8 cellular contexts compared by ENCODE assay signal in the genomic region with DNA sequence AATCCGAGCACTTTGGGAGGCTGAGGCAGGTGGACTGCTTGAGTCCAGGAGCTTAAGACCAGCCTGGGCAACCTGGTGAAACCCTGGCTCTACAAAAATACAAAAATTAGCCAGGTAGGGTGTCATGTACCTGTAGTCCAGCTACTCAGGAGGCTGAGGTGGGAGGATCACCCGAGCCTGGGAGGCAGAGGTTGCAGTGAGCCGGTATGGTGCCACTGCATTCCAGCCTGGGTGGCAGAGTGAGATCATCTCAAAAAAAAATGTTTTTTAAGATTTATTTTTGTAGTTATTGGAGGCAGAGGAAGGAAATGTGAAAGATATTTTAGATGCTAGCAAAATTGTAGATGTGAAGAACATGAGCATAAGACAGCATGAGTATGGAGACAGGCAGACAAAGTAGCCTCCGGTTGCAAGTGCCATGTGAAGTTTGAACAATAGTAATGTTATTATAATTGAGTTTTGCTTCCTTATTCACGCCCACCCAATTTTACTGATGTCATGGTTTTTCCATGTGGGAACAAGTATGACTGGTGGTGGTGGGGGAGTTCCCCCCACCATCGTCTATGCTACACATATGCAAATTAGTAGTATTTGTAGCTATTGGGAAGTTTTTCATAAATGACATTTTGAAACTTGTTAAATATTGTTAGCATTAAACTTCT. TPM values are rescaled to one million over a fixed set of nuclear protein-coding genes. Genes with fewer than 3 reads are reported as not detected.
DNase-seq lines count a peak whose midpoint lies in the region; ATAC-seq and TF ChIP-seq lines count a peak whose summit lies in the region.
"Had no signal": no experiment of that assay in that cellular context is flagged by ENCODE, and none has a peak within 500 bp of the region (broad histone marks: within the 10 kb centered on the region; RNA-seq: fewer than 3 reads in every experiment).

No MANE protein-coding gene starts in this region.

- peaks cover 28% of the 10 kb centered on the region for H3K4me1 Mint-ChIP-seq in activated T-cell treated with anti-CD3 and anti-CD28 coated beads, Interleukin-2, amount 50 U/mL, for 4 hours (ENCODE audit: low read depth)

- peak; percentile 62 for ATAC-seq in GM18867 (IDR thresholded peaks at IDR 0.05; ENCODE audit: unreplicated experiment)
- peak; percentile 68 for ATAC-seq in GM21825 (IDR thresholded peaks at IDR 0.05; ENCODE audit: unreplicated experiment)
- ATAC-seq in activated T-cell treated with anti-CD3 and anti-CD28 coated beads, Interleukin-2, amount 50 U/mL, for 4 hours, result peak; percentile 79 to 92

- H3K36me3 ChIP-seq in brain microvascular endothelial cell (replicated peaks), result no peaks in the 10 kb centered on the region

- no peaks in the 10 kb centered on the region for H3K27me3 ChIP-seq in brain microvascular endothelial cell (replicated peaks)
- H3K27me3 ChIP-seq: SJSA1 had no signal

- no peaks in the 10 kb centered on the region for H3K27me3 Mint-ChIP-seq in activated T-cell treated with anti-CD3 and anti-CD28 coated beads, Interleukin-2, amount 50 U/mL, for 4 hours (ENCODE audit: low read depth)

- peak; percentile 52 for DNase-seq in activated T-cell treated with anti-CD3 and anti-CD28 coated beads, Interleukin-2, amount 50 U/mL, for 4 hours
- DNase-seq in stimulated activated CD4-positive, alpha-beta T cell treated with anti-CD3 and anti-CD28 coated beads, TNF-alpha, amount 100 ng/mL, for 24 hours (ENCODE audit: low read depth in 3 of 3), result peak; percentile 35 to 75 (median 43)
- no peak for DNase-seq in NCI-H187 (lab: John Stamatoyannopoulos, UW)
- DNase-seq in NCI-H69 (lab: John Stamatoyannopoulos, UW), result no peak
- DNase-seq in brain microvascular endothelial cell, result no peak

- TF ChIP-seq CTCF in brain microvascular endothelial cell (IDR thresholded peaks at IDR 0.05; ENCODE audit: low read depth, low read length, missing control alignments), result no peak

- H3K4me3 Mint-ChIP-seq in activated T-cell treated with anti-CD3 and anti-CD28 coated beads, Interleukin-2, amount 50 U/mL, for 4 hours, result peak overlapping the region; percentile 58

- no peaks in the 10 kb centered on the region for H3K9me3 Mint-ChIP-seq in activated T-cell treated with anti-CD3 and anti-CD28 coated beads, Interleukin-2, amount 50 U/mL, for 4 hours

- no peak overlapping the region for H3K4me3 ChIP-seq in brain microvascular endothelial cell (ENCODE audit: low read depth, low read length)
- H3K4me3 ChIP-seq: SJSA1 had no signal

- in situ Hi-C loops in brain microvascular endothelial cell (cut with HindIII; ENCODE audit: low pct_ligation_motif_present, low sequenced_read_pairs), result no loop called here

- peaks cover 38% of the 10 kb centered on the region for H3K36me3 Mint-ChIP-seq in activated T-cell treated with anti-CD3 and anti-CD28 coated beads, Interleukin-2, amount 50 U/mL, for 4 hours (ENCODE audit: insufficient read depth)

- no peak overlapping the region for H3K27ac ChIP-seq in brain microvascular endothelial cell
- H3K27ac ChIP-seq: SJSA1 had no signal

RNA-seq across cellular contexts. Expression of a gene that starts 18.0 kb away (rescaled TPM):
- 10 to 100 TPM; 75.5 to 92.2 (median 78.1) TPM for total RNA-seq in activated T-cell treated with anti-CD3 and anti-CD28 coated beads, Interleukin-2, amount 50 U/mL, for 4 hours

Comparison
In these comparisons a context has a peak if more than half of its experiments do, and no peak if none do; other contexts are left out.
1. DNase-seq: peak in activated T-cell treated with anti-CD3 and anti-CD28 coated beads, Interleukin-2, amount 50 U/mL, for 4 hours (single experiment) and stimulated activated CD4-positive, alpha-beta T cell treated with anti-CD3 and anti-CD28 coated beads, TNF-alpha, amount 100 ng/mL, for 24 hours (3 of 3); none in NCI-H187 (0 of 2), NCI-H69 (single experiment) and brain microvascular endothelial cell (single experiment).
2. Peak in every context shown above with its lines, with median percentiles within 50 percentile points of each other: ATAC-seq.